26 cellular contexts compared by ENCODE assay signal in genomic region chr4:166913926-166914325, GRCh38.
A peak's percentile ranks its signal among the peaks of the same experiment; 100 is the strongest.
DNase-seq lines count a peak whose midpoint lies in the region; ATAC-seq, FAIRE-seq and TF ChIP-seq lines count a peak whose summit lies in the region.
"Had no signal": no experiment of that assay in that cellular context is flagged by ENCODE, and none has a peak within 500 bp of the region (broad histone marks: within the 10 kb centered on the region; RNA-seq: fewer than 3 reads in every experiment).

No MANE protein-coding gene starts in this region.

- no peaks in the 10 kb centered on the region for H3K9me2 ChIP-seq in OCI-LY1 (ENCODE audit: low read depth, low read length)

- no peak overlapping the region for H2BK15ac ChIP-seq in H1 (ENCODE audit: low read length)

- intact Hi-C loops in HepG2 (cut with micrococcal nuclease; ENCODE audit: unreplicated experiment) (no loop called here), right lobe of liver (cut with DNase I) (no loop called here), GM12878 (cut with micrococcal nuclease; ENCODE audit: unreplicated experiment) (no loop called here)

- H3K27me3 ChIP-seq in HepG2 (ENCODE audit: control insufficient read depth in 1 of 2, insufficient read depth in 2 of 2, low read length in 2 of 2) (no peaks in the 10 kb centered on the region), right lobe of liver (no peaks in the 10 kb centered on the region), OCI-LY1 (ENCODE audit: insufficient read depth, low read length) (no peaks in the 10 kb centered on the region), GM12878 (replicated peaks in 1 of 2; ENCODE audit: control insufficient read depth in 2 of 2, insufficient read depth in 2 of 2, low read length in 1 of 2) (no peaks in the 10 kb centered on the region), H1 (replicated peaks in 1 of 4; ENCODE audit: control insufficient read depth in 3 of 4, extremely low read depth in 1 of 4, insufficient read depth in 3 of 4, low read length in 3 of 4) (no peaks in the 10 kb centered on the region)
- H3K27me3 ChIP-seq: BLaER1 treated with 17β-estradiol and CSF1 and Interleukin-3, amounts not matched to agents 10 nM and 100 nM had no signal

- TF ChIP-seq CTCF in HepG2 (CRISPR knock-in tag; IDR thresholded peaks at IDR 0.05) (no peak), right lobe of liver (IDR thresholded peaks at IDR 0.05) (no peak), OCI-LY1 (IDR thresholded peaks at IDR 0.05; ENCODE audit: low read length) (no peak), GM12878 (IDR thresholded peaks at IDR 0.05 in 2 of 3, conservative IDR thresholded peaks at IDR 0.05 in 1 of 3; ENCODE audit: control insufficient read depth in 2 of 3, extremely low read depth in 1 of 3, insufficient read depth in 1 of 3, low read depth in 3 of 3, low read length in 3 of 3) (no peak), H1 (IDR thresholded peaks at IDR 0.05; ENCODE audit: control extremely low read depth in 1 of 3, insufficient read depth in 1 of 3, low read depth in 1 of 3, low read length in 3 of 3) (no peak)

- no peaks in the 10 kb centered on the region for H3K9me3 ChIP-seq in HepG2 (ENCODE audit: low read length)
- H3K9me3 ChIP-seq in right lobe of liver: no peaks in the 10 kb centered on the region
- H3K9me3 ChIP-seq in OCI-LY1 (ENCODE audit: low read length): no peaks in the 10 kb centered on the region
- H3K9me3 ChIP-seq in GM12878 (replicated peaks; ENCODE audit: control insufficient read depth, insufficient read depth, low read length): no peaks in the 10 kb centered on the region
- no peaks in the 10 kb centered on the region for H3K9me3 ChIP-seq in H1 (ENCODE audit: insufficient read depth in 2 of 2, low read depth in 1 of 2, low read length in 1 of 2)
- H3K9me3 ChIP-seq: A549; BLaER1 treated with 17β-estradiol and CSF1 and Interleukin-3, amounts not matched to agents 10 nM and 100 nM had no signal

- H3K56ac ChIP-seq in H1 (replicated peaks; ENCODE audit: insufficient read length, low read depth, low read length): no peak overlapping the region

- H4K91ac ChIP-seq in H1 (replicated peaks; ENCODE audit: insufficient read length, low read length): no peak overlapping the region

- no peak overlapping the region for H3K4me2 ChIP-seq in HepG2 (ENCODE audit: low read depth, low read length)
- H3K4me2 ChIP-seq in OCI-LY1 (ENCODE audit: low read length): 0 out of 2 replicates have a peak overlapping the region, but pooled peaks have one; percentile 15
- no peak overlapping the region for H3K4me2 ChIP-seq in GM12878 (ENCODE audit: control insufficient read depth, insufficient read depth)
- no peak overlapping the region for H3K4me2 ChIP-seq in H1 (ENCODE audit: insufficient read depth in 1 of 2, low read depth in 2 of 2, low read length in 2 of 2)
- H3K4me2 ChIP-seq: A549; BLaER1 treated with 17β-estradiol and CSF1 and Interleukin-3, amounts not matched to agents 10 nM and 100 nM had no signal

- H3K36me3 ChIP-seq in HepG2 (replicated peaks in 1 of 2; ENCODE audit: control insufficient read depth in 1 of 2, insufficient read depth in 2 of 2, low read length in 2 of 2) (no peaks in the 10 kb centered on the region), right lobe of liver (no peaks in the 10 kb centered on the region), OCI-LY1 (ENCODE audit: insufficient read depth, low read length) (no peaks in the 10 kb centered on the region), GM12878 (ENCODE audit: control insufficient read depth in 2 of 2, insufficient read depth in 2 of 2, low read length in 1 of 2) (no peaks in the 10 kb centered on the region), H1 (ENCODE audit: control insufficient read depth in 2 of 4, insufficient read depth in 4 of 4, low read length in 3 of 4) (no peaks in the 10 kb centered on the region)
- H3K36me3 ChIP-seq: BLaER1 treated with 17β-estradiol and CSF1 and Interleukin-3, amounts not matched to agents 10 nM and 100 nM had no signal

- no peak overlapping the region for H3K14ac ChIP-seq in H1 (ENCODE audit: insufficient read length)

- H3F3A ChIP-seq in OCI-LY1 (ENCODE audit: insufficient read depth, low read length): no peaks in the 10 kb centered on the region

- FAIRE-seq in HepG2 (lab: Jason Lieb, UNC) (no peak), GM12878 (lab: Jason Lieb, UNC) (no peak), H1 (lab: Jason Lieb, UNC) (no peak)
- FAIRE-seq: A549, GM12892, GM18507 had no signal

- no peaks in the 10 kb centered on the region for H4K20me1 ChIP-seq in HepG2 (ENCODE audit: insufficient read depth, low read length)
- H4K20me1 ChIP-seq in OCI-LY1 (ENCODE audit: insufficient read depth, low read length): no peaks in the 10 kb centered on the region
- H4K20me1 ChIP-seq in GM12878 (ENCODE audit: control insufficient read depth, insufficient read depth): no peaks in the 10 kb centered on the region
- no peaks in the 10 kb centered on the region for H4K20me1 ChIP-seq in H1 (replicated peaks in 1 of 2; ENCODE audit: control insufficient read depth in 1 of 2, insufficient read depth in 2 of 2, low read length in 2 of 2)
- H4K20me1 ChIP-seq: BLaER1 treated with 17β-estradiol and CSF1 and Interleukin-3, amounts not matched to agents 10 nM and 100 nM had no signal

- H2AK5ac ChIP-seq in H1 (ENCODE audit: low read depth, low read length): no peak overlapping the region

- SMC1A ChIA-PET in GM12878 (lab: Charles Lee; ENCODE audit: uncharacterized antibody, unreplicated experiment): interaction anchor here (0.7 kb wide), 1 partner anchor 97 kb away, joined by 3 read pairs; no protein-coding TSS in a partner anchor

- TF ChIP-seq POLR2A in HepG2 (IDR thresholded peaks at IDR 0.05; ENCODE audit: insufficient read depth in 1 of 2, low read depth in 2 of 2, low read length in 2 of 2): no peak
- no peak for TF ChIP-seq POLR2A in right lobe of liver (IDR thresholded peaks at IDR 0.05)
- no peak for TF ChIP-seq POLR2A in GM12878 (IDR thresholded peaks at IDR 0.05; ENCODE audit: low read depth, low read length)
- no peak for TF ChIP-seq POLR2A in H1 (IDR thresholded peaks at IDR 0.05; ENCODE audit: control extremely low read depth in 1 of 2, low read depth in 2 of 2, low read length in 2 of 2)

- CTCF ChIA-PET in HepG2 (lab: Yijun Ruan, JAX; ENCODE audit: low intra/inter-chr PET ratio, low total read pairs) (no interaction called here), GM12878 (lab: Yijun Ruan, JAX) (no interaction called here), H1 (lab: Charles Lee; ENCODE audit: partially characterized antibody) (no interaction called here)

- DNase-seq in HepG2 (ENCODE audit: low spot score): no peak
- DNase-seq in right lobe of liver: no peak
- no peak for DNase-seq in GM12878 (ENCODE audit: low read depth, low spot score)
- no peak for DNase-seq in H1 (ENCODE audit: low read depth in 1 of 2, low spot score in 2 of 2)
- DNase-seq in GF-D8 (lab: John Stamatoyannopoulos, UW): no peak
- DNase-seq in CD1c-positive myeloid dendritic cell (ENCODE audit: extremely low spot score): no peak
- DNase-seq: AML-193; CD4-positive, alpha-beta memory T cell; CD4-positive, CD25-positive, alpha-beta regulatory T cell; CD8-positive, alpha-beta memory T cell; COR-L47; DMS 273 treated with DMSO at 0.1 percent for 48 hours; DMS153; DMS53; DMS79; DND-41; EL; GDM1 had no signal

- H3K79me2 ChIP-seq in HepG2 (ENCODE audit: insufficient read depth, low read length): no peaks in the 10 kb centered on the region
- no peaks in the 10 kb centered on the region for H3K79me2 ChIP-seq in OCI-LY1 (ENCODE audit: insufficient read depth, low read length)
- no peaks in the 10 kb centered on the region for H3K79me2 ChIP-seq in GM12878 (ENCODE audit: control insufficient read depth, insufficient read depth, low read length)
- no peaks in the 10 kb centered on the region for H3K79me2 ChIP-seq in H1 (ENCODE audit: control insufficient read depth in 1 of 2, insufficient read depth in 2 of 2, low read length in 2 of 2)

- TF ChIP-seq RAD21 in HepG2 (CRISPR knock-in tag; IDR thresholded peaks at IDR 0.05): no peak
- no peak for TF ChIP-seq RAD21 in GM12878 (IDR thresholded peaks at IDR 0.05; ENCODE audit: insufficient read depth, low read depth, low read length)
- TF ChIP-seq RAD21 in H1 (IDR thresholded peaks at IDR 0.05 in 1 of 2, conservative IDR thresholded peaks at IDR 0.05 in 1 of 2; ENCODE audit: low read depth in 2 of 2, low read length in 2 of 2): no peak

- ATAC-seq in HepG2 (no peak), right lobe of liver (no peak), GM12878 (no peak), HG02884 (IDR thresholded peaks at IDR 0.05; ENCODE audit: unreplicated experiment) (no peak)
- ATAC-seq: A549 had no signal

- no peak overlapping the region for H2BK5ac ChIP-seq in H1 (ENCODE audit: low read depth, low read length)

- H3K4me3 ChIP-seq in HepG2 (replicated peaks in 1 of 3; ENCODE audit: insufficient read depth in 1 of 3, low read depth in 2 of 3, low read length in 3 of 3): no peak overlapping the region
- no peak overlapping the region for H3K4me3 ChIP-seq in right lobe of liver
- no peak overlapping the region for H3K4me3 ChIP-seq in OCI-LY1 (ENCODE audit: low read depth, low read length, poor library complexity, severe bottlenecking)
- H3K4me3 ChIP-seq in GM12878: no peak overlapping the region
- H3K4me3 ChIP-seq in H1 (ENCODE audit: extremely low read depth in 1 of 4, insufficient read depth in 2 of 4, low read depth in 3 of 4, low read length in 4 of 4): no peak overlapping the region
- H3K4me3 ChIP-seq: A549; BLaER1 treated with 17β-estradiol and CSF1 and Interleukin-3, amounts not matched to agents 10 nM and 100 nM had no signal

- H3K9ac ChIP-seq in HepG2 (ENCODE audit: insufficient read depth, low read depth, low read length) (no peak overlapping the region), OCI-LY1 (ENCODE audit: low read length) (no peak overlapping the region), GM12878 (ENCODE audit: control insufficient read depth, insufficient read depth, low read length) (no peak overlapping the region), H1 (replicated peaks in 1 of 4; ENCODE audit: extremely low read depth in 1 of 4, low read depth in 3 of 4, low read length in 3 of 4) (no peak overlapping the region)
- H3K9ac ChIP-seq: BLaER1 treated with 17β-estradiol and CSF1 and Interleukin-3, amounts not matched to agents 10 nM and 100 nM had no signal

- H2AFZ ChIP-seq in HepG2 (ENCODE audit: low read length): no peak overlapping the region
- H2AFZ ChIP-seq in OCI-LY1 (ENCODE audit: low read length): peak overlapping the region; percentile 94; the same call in 1 of the 2 replicates
- H2AFZ ChIP-seq in GM12878 (ENCODE audit: control insufficient read depth, low read depth, low read length): peak overlapping the region; percentile 4; the same call in 1 of the 2 replicates
- H2AFZ ChIP-seq in H1 (ENCODE audit: low read length): no peak overlapping the region

- H3K4me1 ChIP-seq in HepG2 (ENCODE audit: insufficient read depth, low read length) (no peaks in the 10 kb centered on the region), right lobe of liver (no peaks in the 10 kb centered on the region), OCI-LY1 (ENCODE audit: insufficient read depth, low read length, severe bottlenecking) (peaks cover 19% of the 10 kb centered on the region), GM12878 (ENCODE audit: control insufficient read depth, insufficient read depth, low read length) (no peaks in the 10 kb centered on the region), H1 (replicated peaks in 1 of 4; ENCODE audit: control insufficient read depth in 3 of 4, insufficient read depth in 4 of 4, low read length in 3 of 4) (no peaks in the 10 kb centered on the region)
- H3K4me1 ChIP-seq: A549 had no signal

- in situ Hi-C loops in HepG2 (cut with HindIII; ENCODE audit: extremely low pct_ligation_motif_present, low pct_unique_long_range_greater_than_20kb) (no loop called here), GM12878 (cut with MboI) (no loop called here)

- H3K18ac ChIP-seq in H1 (ENCODE audit: extremely low read depth, low read length): no peak overlapping the region

- H2BK120ac ChIP-seq in H1 (replicated peaks; ENCODE audit: low read depth, low read length): no peak overlapping the region

- WGBS in HepG2 (ENCODE audit: low lambda C conversion rate): under 1% methylated on average over 4 of the region's 4 CpGs
- WGBS in right lobe of liver (ENCODE audit: insufficient coverage, low coverage, low lambda C conversion rate, missing lambda C conversion rate): 39% methylated on average over 4 of the region's 4 CpGs
- 47% methylated on average over 4 of the region's 4 CpGs for WGBS in GM12878 (ENCODE audit: insufficient coverage, insufficient replicate concordance, low lambda C conversion rate, missing lambda C conversion rate)
- 84% methylated on average over 4 of the region's 4 CpGs; no CpG with 5 or more reads in 1 of the 2 experiments for WGBS in H1 (ENCODE audit: extremely low coverage in 1 of 2, insufficient coverage in 1 of 2, insufficient read length in 1 of 2, insufficient replicate concordance in 2 of 2, low coverage in 1 of 2, low lambda C conversion rate in 2 of 2, missing lambda C conversion rate in 1 of 2), 2 experiments

- POLR2A ChIA-PET in HepG2 (lab: Yijun Ruan, JAX): no interaction called here
- POLR2A ChIA-PET in GM12878 (lab: Charles Lee): no interaction called here
- POLR2A ChIA-PET in H1 (lab: Charles Lee; ENCODE audit: partially characterized antibody): no interaction called here

- no peaks in the 10 kb centered on the region for H3K79me1 ChIP-seq in H1 (ENCODE audit: low read depth, low read length)

- H3K23ac ChIP-seq in H1 (ENCODE audit: insufficient read length): no peak overlapping the region

- H4K8ac ChIP-seq in H1 (ENCODE audit: extremely low read depth, insufficient read depth, low read length): no peak overlapping the region

- H3K27ac ChIP-seq in HepG2 (ENCODE audit: extremely low read length, insufficient read depth, low read length): no peak overlapping the region
- no peak overlapping the region for H3K27ac ChIP-seq in right lobe of liver
- H3K27ac ChIP-seq in OCI-LY1 (ENCODE audit: low read depth, low read length, poor library complexity, severe bottlenecking): no peak overlapping the region
- H3K27ac ChIP-seq in GM12878 (ENCODE audit: control insufficient read depth, insufficient read depth): no peak overlapping the region
- no peak overlapping the region for H3K27ac ChIP-seq in H1 (ENCODE audit: low read depth, low read length)
- H3K27ac ChIP-seq: 22Rv1; A549; BLaER1 treated with 17β-estradiol and CSF1 and Interleukin-3, amounts not matched to agents 10 nM and 100 nM; C4-2B had no signal

- H3K23me2 ChIP-seq in H1 (ENCODE audit: low read depth, low read length): no peaks in the 10 kb centered on the region

- no peak overlapping the region for H2BK12ac ChIP-seq in H1 (ENCODE audit: low read depth, low read length)

- H2BK20ac ChIP-seq in H1 (ENCODE audit: low read length): no peak overlapping the region

- no peak overlapping the region for H3K4ac ChIP-seq in H1 (replicated peaks; ENCODE audit: insufficient read length, low read depth, low read length)

- TF ChIP-seq EP300 in HepG2 (IDR thresholded peaks at IDR 0.05; ENCODE audit: low read depth in 2 of 2, low read length in 2 of 2): no peak
- no peak for TF ChIP-seq EP300 in HepG2 (CRISPR knock-in tag; IDR thresholded peaks at IDR 0.05; ENCODE audit: borderline replicate concordance)
- no peak for TF ChIP-seq EP300 in GM12878 (IDR thresholded peaks at IDR 0.05; ENCODE audit: borderline replicate concordance in 1 of 2, control insufficient read depth in 1 of 2, low read depth in 2 of 2, low read length in 2 of 2)
- TF ChIP-seq EP300 in H1 (IDR thresholded peaks at IDR 0.05; ENCODE audit: borderline replicate concordance in 1 of 2, low read depth in 2 of 2, low read length in 2 of 2): no peak

- RAD21 ChIA-PET in GM12878 (lab: Charles Lee; ENCODE audit: unreplicated experiment): no interaction called here

- H4K5ac ChIP-seq in H1 (ENCODE audit: insufficient read length, low read depth, low read length): no peak overlapping the region

- no TSS peak for BruUV-seq in HepG2 (replicated peaks; lab: Mats Ljungman, UMichigan)
- no TSS peak for BruUV-seq in GM12878 (replicated peaks; lab: Mats Ljungman, UMichigan)

Comparison
In these comparisons a context has a peak if more than half of its experiments do, and no peak if none do; other contexts are left out.
1. H2AFZ ChIP-seq: peak in OCI-LY1 (single experiment) and GM12878 (single experiment); none in HepG2 (single experiment) and H1 (single experiment).
2. Of the 75 proteins assayed by ChIP-seq in both HepG2 and GM12878: peak only in HepG2: CEBPB; only in GM12878: none; in both: none; in neither: 74.